ENCODE assay signal across 26 cellular contexts in genomic region chr12:79434561-79434960, GRCh38.
"Had no signal": no experiment of that assay in that cellular context is flagged by ENCODE, and none has a peak within 500 bp of the region (broad histone marks: within the 10 kb centered on the region; RNA-seq: fewer than 3 reads in every experiment).

No MANE protein-coding gene starts in this region.

- H3K4me1 ChIP-seq: colonic mucosa, esophagus muscularis mucosa, foreskin keratinocyte, gastroesophageal sphincter, heart left ventricle, heart right ventricle had no signal

- H3K27ac ChIP-seq: colonic mucosa, coronary artery, epithelial cell of prostate, esophagus muscularis mucosa, esophagus squamous epithelium, foreskin keratinocyte, gastroesophageal sphincter, heart left ventricle, heart right ventricle had no signal

- H3K36me3 ChIP-seq: colonic mucosa, esophagus muscularis mucosa, esophagus squamous epithelium, gastroesophageal sphincter, heart left ventricle, heart right ventricle had no signal

- ATAC-seq: effector memory CD8-positive, alpha-beta T cell; esophagus mucosa; foreskin keratinocyte; gastroesophageal sphincter; heart left ventricle; heart right ventricle had no signal

- FAIRE-seq: colon, endothelial cell of umbilical vein, frontal cortex had no signal

- DNase-seq: colonic mucosa; cortex of kidney; dermis blood vessel endothelial cell; dorsolateral prefrontal cortex; effector CD4-positive, alpha-beta T cell; effector CD8-positive, alpha-beta T cell; effector memory CD4-positive, alpha-beta T cell; effector memory CD8-positive, alpha-beta T cell; endodermal cell; erythroblast; esophagus squamous epithelium; foreskin fibroblast; foreskin keratinocyte; foreskin melanocyte; glutamatergic neuron; head of caudate nucleus; heart left ventricle; heart right ventricle had no signal

- H3K27me3 ChIP-seq: colonic mucosa, dorsolateral prefrontal cortex, esophagus muscularis mucosa, esophagus squamous epithelium, foreskin keratinocyte, gastroesophageal sphincter, heart left ventricle, heart right ventricle had no signal

- H3K4me3 ChIP-seq: colonic mucosa, coronary artery, dorsolateral prefrontal cortex, esophagus muscularis mucosa, esophagus squamous epithelium, gastroesophageal sphincter, heart left ventricle, heart right ventricle had no signal

- H3K9me3 ChIP-seq: colonic mucosa, esophagus muscularis mucosa, esophagus squamous epithelium, gastroesophageal sphincter, heart left ventricle, heart right ventricle had no signal
